In genomic region chr11:17013548-17014320, GRCh38 we compare ENCODE assay signal across 8 cellular contexts. TPM values are rescaled to one million over a fixed set of nuclear protein-coding genes. Genes with fewer than 3 reads are reported as not detected.
DNase-seq lines count a peak whose midpoint lies in the region; ATAC-seq and TF ChIP-seq lines count a peak whose summit lies in the region.

No MANE protein-coding gene starts in this region.

- peak; percentile 28 for ATAC-seq in activated CD4-positive, alpha-beta T cell treated with anti-CD3 and anti-CD28 coated beads for 36 hours
- ATAC-seq in naive thymus-derived CD8-positive, alpha-beta T cell = peak; percentile 54 to 66
- no peak for ATAC-seq in GM18517 (IDR thresholded peaks at IDR 0.05; ENCODE audit: unreplicated experiment)
- ATAC-seq in HG02938 (IDR thresholded peaks at IDR 0.05; ENCODE audit: unreplicated experiment) = no peak

- H3K36me3 Mint-ChIP-seq in activated CD4-positive, alpha-beta T cell treated with anti-CD3 and anti-CD28 coated beads for 36 hours (ENCODE audit: low read depth) = no peaks in the 10 kb centered on the region
- H3K36me3 Mint-ChIP-seq in endothelial cell (ENCODE audit: low read depth, unreplicated experiment) = no peaks in the 10 kb centered on the region
- peaks cover 0 to 8% (median 6%) of the 10 kb centered on the region in 3 donors for H3K36me3 Mint-ChIP-seq in naive thymus-derived CD8-positive, alpha-beta T cell

- peaks cover 7% of the 10 kb centered on the region for H3K4me1 Mint-ChIP-seq in activated CD4-positive, alpha-beta T cell treated with anti-CD3 and anti-CD28 coated beads for 36 hours
- H3K4me1 Mint-ChIP-seq in endothelial cell (ENCODE audit: unreplicated experiment) = peaks cover 4% of the 10 kb centered on the region
- peaks cover 6 to 13% (median 9%) of the 10 kb centered on the region in 4 donors for H3K4me1 Mint-ChIP-seq in naive thymus-derived CD8-positive, alpha-beta T cell

- H3K27ac Mint-ChIP-seq in activated CD4-positive, alpha-beta T cell treated with anti-CD3 and anti-CD28 coated beads for 36 hours = no peak overlapping the region
- no peak overlapping the region for H3K27ac Mint-ChIP-seq in endothelial cell (ENCODE audit: unreplicated experiment)
- no peak overlapping the region for H3K27ac Mint-ChIP-seq in naive thymus-derived CD8-positive, alpha-beta T cell

- in situ Hi-C loops in G401 (cut with HindIII; ENCODE audit: low sequenced_read_pairs) = no loop called here

- peak overlapping the region; percentile 27 for H3K4me3 Mint-ChIP-seq in activated CD4-positive, alpha-beta T cell treated with anti-CD3 and anti-CD28 coated beads for 36 hours
- H3K4me3 Mint-ChIP-seq in endothelial cell (ENCODE audit: unreplicated experiment) = no peak overlapping the region
- peak overlapping the region in 1 of 10 donors; percentile 57 for H3K4me3 Mint-ChIP-seq in naive thymus-derived CD8-positive, alpha-beta T cell

- CTCF ChIA-PET in activated CD4-positive, alpha-beta T cell treated with anti-CD3 and anti-CD28 coated beads for 36 hours (lab: Charles Lee) = interaction anchor here (1.2 kb wide), 1 partner anchor 13 kb away, joined by 5 read pairs; no protein-coding TSS in a partner anchor

- intact Hi-C loops in activated CD4-positive, alpha-beta T cell treated with anti-CD3 and anti-CD28 coated beads for 36 hours (cut with DNase I, micrococcal nuclease) = loop anchor here (2.0 to 5.0 kb wide), 2 partner anchors 63 to 191 kb away; partner anchors contain the start of gene RPS13 (in 1 of the 2)

- H3K27ac ChIP-seq in VCaP = peak overlapping the region; percentile 76

- H3K27me3 Mint-ChIP-seq in activated CD4-positive, alpha-beta T cell treated with anti-CD3 and anti-CD28 coated beads for 36 hours = peaks cover 12% of the 10 kb centered on the region
- peaks cover 5% of the 10 kb centered on the region for H3K27me3 Mint-ChIP-seq in endothelial cell (ENCODE audit: unreplicated experiment)
- peaks cover 13 to 22% (median 19%) of the 10 kb centered on the region in 5 donors for H3K27me3 Mint-ChIP-seq in naive thymus-derived CD8-positive, alpha-beta T cell

- POLR2A ChIA-PET in activated CD4-positive, alpha-beta T cell treated with anti-CD3 and anti-CD28 coated beads for 36 hours (lab: Charles Lee) = no interaction called here
- POLR2A ChIA-PET in naive thymus-derived CD8-positive, alpha-beta T cell (lab: Charles Lee) = no interaction called here

- peak; percentile 47 for DNase-seq in activated CD4-positive, alpha-beta T cell treated with anti-CD3 and anti-CD28 coated beads for 36 hours
- DNase-seq in activated CD4-positive, alpha-beta T cell treated with anti-CD3 and anti-CD28 coated beads for 1 hour = no peak
- DNase-seq in endothelial cell (ENCODE audit: low spot score) (peak; percentile 33), G401 (ENCODE audit: low spot score) (no peak)
- DNase-seq in naive thymus-derived CD8-positive, alpha-beta T cell = peak in 1 of 10 donors; percentile 11

- TF ChIP-seq CTCF in VCaP (conservative IDR thresholded peaks at IDR 0.05) (no peak), endothelial cell (IDR thresholded peaks at IDR 0.05; ENCODE audit: unreplicated experiment) (no peak)

- no peaks in the 10 kb centered on the region for H3K9me3 Mint-ChIP-seq in activated CD4-positive, alpha-beta T cell treated with anti-CD3 and anti-CD28 coated beads for 36 hours (ENCODE audit: low read depth)
- H3K9me3 Mint-ChIP-seq in endothelial cell (ENCODE audit: unreplicated experiment) = no peaks in the 10 kb centered on the region
- peaks cover 0 to 4% (median 0%) of the 10 kb centered on the region in 9 donors for H3K9me3 Mint-ChIP-seq in naive thymus-derived CD8-positive, alpha-beta T cell

RNA-seq across cellular contexts. Expression of gene PLEKHA7, which starts 0.5 kb away (rescaled TPM):
- 1 to 10 TPM; 6.4 to 8.4 TPM for total RNA-seq in activated CD4-positive, alpha-beta T cell treated with anti-CD3 and anti-CD28 coated beads for 36 hours
- total RNA-seq in endothelial cell (ENCODE audit: unreplicated experiment) = 8.2 TPM
- under 1 TPM; 0.77 to 0.96 TPM for total RNA-seq in naive thymus-derived CD8-positive, alpha-beta T cell
- polyA plus RNA-seq in naive thymus-derived CD8-positive, alpha-beta T cell = not detected
- total RNA-seq in G401 (2014; rRNA removed; shearing (Covaris generic)) = 0.03 and 0.37 TPM in 2 replicates

Comparison
In these comparisons a context has a peak if more than half of its experiments do, and no peak if none do; other contexts are left out.
1. DNase-seq: peak in activated CD4-positive, alpha-beta T cell treated with anti-CD3 and anti-CD28 coated beads for 36 hours (single experiment) and endothelial cell (single experiment); none in activated CD4-positive, alpha-beta T cell treated with anti-CD3 and anti-CD28 coated beads for 1 hour (single experiment) and G401 (single experiment).
2. ATAC-seq: peak in activated CD4-positive, alpha-beta T cell treated with anti-CD3 and anti-CD28 coated beads for 36 hours (single experiment) and naive thymus-derived CD8-positive, alpha-beta T cell (2 of 2); none in GM18517 (single experiment) and HG02938 (single experiment).